ENCODE assay signal across 8 cellular contexts in the genomic region with DNA sequence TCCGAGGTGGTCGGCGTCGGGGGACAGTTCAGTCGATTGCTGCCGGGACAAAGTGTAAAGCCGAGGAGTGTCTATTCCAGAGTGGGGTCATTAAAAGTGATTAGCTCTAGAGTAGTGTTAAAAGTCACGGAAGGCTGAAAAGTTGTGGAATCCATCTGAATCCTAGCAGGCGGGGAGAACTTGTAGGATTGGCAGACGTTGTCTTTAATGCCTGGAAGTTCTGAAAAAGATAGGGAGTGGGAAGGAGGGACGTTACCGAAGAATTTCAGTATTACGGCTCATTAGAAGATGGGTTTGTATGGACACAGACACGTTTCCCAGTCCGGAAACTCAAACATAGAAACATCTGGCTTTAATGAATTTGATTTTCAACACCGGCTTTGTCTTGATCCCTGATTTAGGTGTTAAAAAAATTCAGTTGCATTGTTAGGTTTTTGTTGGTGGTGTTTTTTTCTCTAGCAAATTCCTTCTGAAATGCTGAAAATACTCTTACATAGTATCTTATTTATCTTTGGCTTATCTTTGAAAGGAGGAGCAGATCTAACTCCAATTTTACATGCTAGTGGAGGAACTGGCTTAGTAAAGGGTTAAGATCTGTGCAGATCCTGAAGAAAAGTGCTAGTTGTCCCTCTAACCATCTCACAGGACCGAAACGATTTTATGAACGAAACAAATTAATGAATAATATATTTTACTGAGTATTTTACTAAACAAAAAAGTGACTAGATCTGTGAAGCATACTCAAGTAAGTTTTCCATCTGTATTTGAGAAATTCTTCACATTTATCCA. TPM values are rescaled to one million over a fixed set of nuclear protein-coding genes. Genes with fewer than 3 reads are reported as not detected.
A peak's percentile ranks its signal among the peaks of the same experiment; 100 is the strongest.
DNase-seq lines count a peak whose midpoint lies in the region; ATAC-seq and TF ChIP-seq lines count a peak whose summit lies in the region.

No MANE protein-coding gene starts in this region.

- H3K9me3 ChIP-seq in WERI-Rb-1 (ENCODE audit: severe bottlenecking) (no peaks in the 10 kb centered on the region), ovary (no peaks in the 10 kb centered on the region)

- peak overlapping the region; percentile 94 for H3K4me3 Mint-ChIP-seq in GM23338

- peak overlapping the region; percentile 80 for H2AFZ ChIP-seq in GM23338

- no peak for TF ChIP-seq POLR2A in ovary (IDR thresholded peaks at IDR 0.05)

- H3K4me3 ChIP-seq in GM23338 (peak overlapping the region; percentile 89), WERI-Rb-1 (ENCODE audit: low read depth, low read length) (peak overlapping the region; percentile 100), ovary (peak overlapping the region; percentile 97)

- TF ChIP-seq EP300 in ovary (IDR thresholded peaks at IDR 0.05), result no peak

- peak; percentile 30 for DNase-seq in AG20443 (ENCODE audit: low spot score)
- no peak for DNase-seq in GM23338 (ENCODE audit: low spot score)
- no peak for DNase-seq in WERI-Rb-1
- peak in 1 of 2 donors; percentile 28 for DNase-seq in foreskin keratinocyte
- DNase-seq in ovary, result no peak
- DNase-seq in activated effector memory CD4-positive, alpha-beta T cell treated with Interleukin-2 at 50 U/mL for 16 hours, result no peak

- H3K27ac Mint-ChIP-seq in GM23338, result peak overlapping the region; percentile 95

- peaks cover 58% of the 10 kb centered on the region for H3K79me2 ChIP-seq in GM23338 (replicated peaks; ENCODE audit: insufficient read depth)

- peak overlapping the region; percentile 82 for H3K4me2 ChIP-seq in GM23338

- no peaks in the 10 kb centered on the region for H3K27me3 Mint-ChIP-seq in GM23338 (ENCODE audit: insufficient read depth, low read depth, poor library complexity)

- H3K27me3 ChIP-seq in GM23338 (ENCODE audit: insufficient read depth) (no peaks in the 10 kb centered on the region), WERI-Rb-1 (ENCODE audit: insufficient read depth, low read depth, severe bottlenecking) (no peaks in the 10 kb centered on the region), foreskin keratinocyte (no peaks in the 10 kb centered on the region), ovary (no peaks in the 10 kb centered on the region)

- H3K4me1 ChIP-seq in GM23338 (ENCODE audit: insufficient read depth) (peaks cover 31% of the 10 kb centered on the region), foreskin keratinocyte (peaks cover 24% of the 10 kb centered on the region), ovary (ENCODE audit: insufficient read depth) (peaks cover 8% of the 10 kb centered on the region)

- 1% methylated on average over 19 of the region's 19 CpGs for WGBS in ovary, 3 donors

- H3K4me1 Mint-ChIP-seq in GM23338, result peaks cover 33% of the 10 kb centered on the region

- no peak for ATAC-seq in GM23338
- ATAC-seq in foreskin keratinocyte, result no peak
- no peak for ATAC-seq in HG03280 (IDR thresholded peaks at IDR 0.05; ENCODE audit: unreplicated experiment)
- no peak for ATAC-seq in HG03460 (IDR thresholded peaks at IDR 0.05; ENCODE audit: unreplicated experiment)

- H3K36me3 Mint-ChIP-seq in GM23338 (ENCODE audit: low read depth), result peaks cover 7% of the 10 kb centered on the region; the same call in 2 of the 3 replicates

- H3K9me2 ChIP-seq in GM23338 (ENCODE audit: insufficient read depth), result no peaks in the 10 kb centered on the region

- H4K20me1 ChIP-seq in GM23338 (replicated peaks; ENCODE audit: insufficient read depth), result peaks cover 16% of the 10 kb centered on the region

- H3K36me3 ChIP-seq in GM23338 (ENCODE audit: insufficient read depth) (no peaks in the 10 kb centered on the region), WERI-Rb-1 (peaks cover 10% of the 10 kb centered on the region), ovary (no peaks in the 10 kb centered on the region)

- TF ChIP-seq CTCF in GM23338 (conservative IDR thresholded peaks at IDR 0.05; ENCODE audit: low read depth in 2 of 2) (no peak), WERI-Rb-1 (IDR thresholded peaks at IDR 0.05; ENCODE audit: low read depth, low read length) (no peak), foreskin keratinocyte (conservative IDR thresholded peaks at IDR 0.05) (no peak), ovary (IDR thresholded peaks at IDR 0.05) (no peak)

- intact Hi-C loops in ovary (cut with DNase I), result loop anchor here in 2 of 4 donors (5.0 kb wide), 1 partner anchor 221 kb away; no protein-coding TSS in a partner anchor

- no peaks in the 10 kb centered on the region for H3K9me3 Mint-ChIP-seq in GM23338

- H3K27ac ChIP-seq in GM23338 (ENCODE audit: low read depth), result peak overlapping the region; percentile 95
- peak overlapping the region; percentile 96 for H3K27ac ChIP-seq in WERI-Rb-1
- H3K27ac ChIP-seq in foreskin keratinocyte, result peak overlapping the region; percentile 80
- H3K27ac ChIP-seq in ovary, result peak overlapping the region; percentile 93 to 96

- no peaks in the 10 kb centered on the region for H3F3A ChIP-seq in GM23338 (replicated peaks; ENCODE audit: low read depth)

TF ChIP-seq in GM23338, 12 proteins besides CTCF, POLR2A, EP300 and RAD21 (continues in another document):
- TF ChIP-seq, protein P1, sequence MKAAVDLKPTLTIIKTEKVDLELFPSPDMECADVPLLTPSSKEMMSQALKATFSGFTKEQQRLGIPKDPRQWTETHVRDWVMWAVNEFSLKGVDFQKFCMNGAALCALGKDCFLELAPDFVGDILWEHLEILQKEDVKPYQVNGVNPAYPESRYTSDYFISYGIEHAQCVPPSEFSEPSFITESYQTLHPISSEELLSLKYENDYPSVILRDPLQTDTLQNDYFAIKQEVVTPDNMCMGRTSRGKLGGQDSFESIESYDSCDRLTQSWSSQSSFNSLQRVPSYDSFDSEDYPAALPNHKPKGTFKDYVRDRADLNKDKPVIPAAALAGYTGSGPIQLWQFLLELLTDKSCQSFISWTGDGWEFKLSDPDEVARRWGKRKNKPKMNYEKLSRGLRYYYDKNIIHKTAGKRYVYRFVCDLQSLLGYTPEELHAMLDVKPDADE (IDR thresholded peaks at IDR 0.05), result no peak
- TF ChIP-seq ZNF114 (CRISPR knock-in tag; IDR thresholded peaks at IDR 0.05), result no peak
- TF ChIP-seq, protein P2, sequence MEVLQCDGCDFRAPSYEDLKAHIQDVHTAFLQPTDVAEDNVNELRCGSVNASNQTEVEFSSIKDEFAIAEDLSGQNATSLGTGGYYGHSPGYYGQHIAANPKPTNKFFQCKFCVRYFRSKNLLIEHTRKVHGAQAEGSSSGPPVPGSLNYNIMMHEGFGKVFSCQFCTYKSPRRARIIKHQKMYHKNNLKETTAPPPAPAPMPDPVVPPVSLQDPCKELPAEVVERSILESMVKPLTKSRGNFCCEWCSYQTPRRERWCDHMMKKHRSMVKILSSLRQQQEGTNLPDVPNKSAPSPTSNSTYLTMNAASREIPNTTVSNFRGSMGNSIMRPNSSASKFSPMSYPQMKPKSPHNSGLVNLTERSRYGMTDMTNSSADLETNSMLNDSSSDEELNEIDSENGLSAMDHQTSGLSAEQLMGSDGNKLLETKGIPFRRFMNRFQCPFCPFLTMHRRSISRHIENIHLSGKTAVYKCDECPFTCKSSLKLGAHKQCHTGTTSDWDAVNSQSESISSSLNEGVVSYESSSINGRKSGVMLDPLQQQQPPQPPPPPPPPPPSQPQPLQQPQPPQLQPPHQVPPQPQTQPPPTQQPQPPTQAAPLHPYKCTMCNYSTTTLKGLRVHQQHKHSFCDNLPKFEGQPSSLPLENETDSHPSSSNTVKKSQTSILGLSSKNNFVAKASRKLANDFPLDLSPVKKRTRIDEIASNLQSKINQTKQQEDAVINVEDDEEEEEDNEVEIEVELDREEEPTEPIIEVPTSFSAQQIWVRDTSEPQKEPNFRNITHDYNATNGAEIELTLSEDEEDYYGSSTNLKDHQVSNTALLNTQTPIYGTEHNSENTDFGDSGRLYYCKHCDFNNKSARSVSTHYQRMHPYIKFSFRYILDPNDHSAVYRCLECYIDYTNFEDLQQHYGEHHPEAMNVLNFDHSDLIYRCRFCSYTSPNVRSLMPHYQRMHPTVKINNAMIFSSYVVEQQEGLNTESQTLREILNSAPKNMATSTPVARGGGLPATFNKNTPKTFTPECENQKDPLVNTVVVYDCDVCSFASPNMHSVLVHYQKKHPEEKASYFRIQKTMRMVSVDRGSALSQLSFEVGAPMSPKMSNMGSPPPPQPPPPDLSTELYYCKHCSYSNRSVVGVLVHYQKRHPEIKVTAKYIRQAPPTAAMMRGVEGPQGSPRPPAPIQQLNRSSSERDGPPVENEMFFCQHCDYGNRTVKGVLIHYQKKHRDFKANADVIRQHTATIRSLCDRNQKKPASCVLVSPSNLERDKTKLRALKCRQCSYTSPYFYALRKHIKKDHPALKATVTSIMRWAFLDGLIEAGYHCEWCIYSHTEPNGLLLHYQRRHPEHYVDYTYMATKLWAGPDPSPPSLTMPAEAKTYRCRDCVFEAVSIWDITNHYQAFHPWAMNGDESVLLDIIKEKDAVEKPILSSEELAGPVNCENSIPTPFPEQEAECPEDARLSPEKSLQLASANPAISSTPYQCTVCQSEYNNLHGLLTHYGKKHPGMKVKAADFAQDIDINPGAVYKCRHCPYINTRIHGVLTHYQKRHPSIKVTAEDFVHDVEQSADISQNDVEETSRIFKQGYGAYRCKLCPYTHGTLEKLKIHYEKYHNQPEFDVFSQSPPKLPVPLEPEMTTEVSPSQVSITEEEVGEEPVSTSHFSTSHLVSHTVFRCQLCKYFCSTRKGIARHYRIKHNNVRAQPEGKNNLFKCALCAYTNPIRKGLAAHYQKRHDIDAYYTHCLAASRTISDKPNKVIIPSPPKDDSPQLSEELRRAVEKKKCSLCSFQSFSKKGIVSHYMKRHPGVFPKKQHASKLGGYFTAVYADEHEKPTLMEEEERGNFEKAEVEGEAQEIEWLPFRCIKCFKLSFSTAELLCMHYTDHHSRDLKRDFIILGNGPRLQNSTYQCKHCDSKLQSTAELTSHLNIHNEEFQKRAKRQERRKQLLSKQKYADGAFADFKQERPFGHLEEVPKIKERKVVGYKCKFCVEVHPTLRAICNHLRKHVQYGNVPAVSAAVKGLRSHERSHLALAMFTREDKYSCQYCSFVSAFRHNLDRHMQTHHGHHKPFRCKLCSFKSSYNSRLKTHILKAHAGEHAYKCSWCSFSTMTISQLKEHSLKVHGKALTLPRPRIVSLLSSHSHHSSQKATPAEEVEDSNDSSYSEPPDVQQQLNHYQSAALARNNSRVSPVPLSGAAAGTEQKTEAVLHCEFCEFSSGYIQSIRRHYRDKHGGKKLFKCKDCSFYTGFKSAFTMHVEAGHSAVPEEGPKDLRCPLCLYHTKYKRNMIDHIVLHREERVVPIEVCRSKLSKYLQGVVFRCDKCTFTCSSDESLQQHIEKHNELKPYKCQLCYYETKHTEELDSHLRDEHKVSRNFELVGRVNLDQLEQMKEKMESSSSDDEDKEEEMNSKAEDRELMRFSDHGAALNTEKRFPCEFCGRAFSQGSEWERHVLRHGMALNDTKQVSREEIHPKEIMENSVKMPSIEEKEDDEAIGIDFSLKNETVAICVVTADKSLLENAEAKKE (CRISPR knock-in tag; IDR thresholded peaks at IDR 0.05), result no peak
- TF ChIP-seq JUNB (IDR thresholded peaks at IDR 0.05; ENCODE audit: unreplicated experiment), result no peak
- TF ChIP-seq NANOG (IDR thresholded peaks at IDR 0.05; ENCODE audit: borderline replicate concordance), result no peak

RNA-seq across cellular contexts. Expression of a gene that starts 0.9 kb away (rescaled TPM):
- total RNA-seq in GM23338 (2014; rRNA removed; shearing (Covaris generic)), result 31.5 and 46.5 TPM in 2 replicates
- polyA plus RNA-seq in GM23338 (2016; fragmentation: Nextera tagmentation; extraction: Ambion mirVana) (25.1 and 25.3 TPM in 2 replicates), foreskin keratinocyte (16.3 and 16.9 TPM in 2 replicates), ovary (10 to 100 TPM; 12.7 to 26.5 TPM)
- total RNA-seq in foreskin keratinocyte (27.0 and 27.2 TPM in 2 replicates), ovary (10 to 100 TPM; 46.6 to 87.1 (median 73.6) TPM)
